In genomic region chr11:120513436-120514315, GRCh38 we compare ENCODE assay signal across 21 cellular contexts. TPM values are rescaled to one million over a fixed set of nuclear protein-coding genes. Genes with fewer than 3 reads are reported as not detected.
A peak's percentile ranks its signal among the peaks of the same experiment; 100 is the strongest.
DNase-seq lines count a peak whose midpoint lies in the region; ATAC-seq and TF ChIP-seq lines count a peak whose summit lies in the region.
"Had no signal": no experiment of that assay in that cellular context is flagged by ENCODE, and none has a peak within 500 bp of the region (broad histone marks: within the 10 kb centered on the region; RNA-seq: fewer than 3 reads in every experiment).

No MANE protein-coding gene starts in this region.

- peak overlapping the region; percentile 11 to 54 (median 43) for H3K27ac Mint-ChIP-seq in brain
- H3K27ac Mint-ChIP-seq in mesothelial cell of epicardium = no peak overlapping the region
- H3K27ac Mint-ChIP-seq: T-helper 2 cell treated with Interferon-gamma antibody and Interleukin-4, amounts not matched to agents 5 μg/mL and 100 μg/mL, for 36 hours had no signal

- no peaks in the 10 kb centered on the region for H3K9me2 ChIP-seq in hepatocyte (replicated peaks; ENCODE audit: insufficient read depth)

- no peak overlapping the region for H3K27ac ChIP-seq in hepatocyte
- H3K27ac ChIP-seq: adrenal gland, colonic mucosa, GM23248, HL-60, thyroid gland, WERI-Rb-1 had no signal

- no peak for TF ChIP-seq CTCF in brain (conservative IDR thresholded peaks at IDR 0.05)
- TF ChIP-seq CTCF in mesothelial cell of epicardium (IDR thresholded peaks at IDR 0.05; ENCODE audit: unreplicated experiment) = no peak
- TF ChIP-seq CTCF in hepatocyte (IDR thresholded peaks at IDR 0.05; ENCODE audit: poor library complexity) = no peak

- H3K36me3 Mint-ChIP-seq in brain (no peaks in the 10 kb centered on the region), mesothelial cell of epicardium (no peaks in the 10 kb centered on the region)

- H3K27me3 Mint-ChIP-seq in brain (peaks cover 21% of the 10 kb centered on the region), mesothelial cell of epicardium (ENCODE audit: low read depth) (peaks cover 66% of the 10 kb centered on the region)

- peaks cover 53% of the 10 kb centered on the region for H3K4me1 Mint-ChIP-seq in brain
- H3K4me1 Mint-ChIP-seq in mesothelial cell of epicardium = peaks cover 25% of the 10 kb centered on the region

- no peaks in the 10 kb centered on the region for H4K20me1 ChIP-seq in hepatocyte (ENCODE audit: insufficient read depth, poor library complexity, severe bottlenecking)

- H3K4me3 ChIP-seq in H7 (ENCODE audit: insufficient read depth, low read depth, low read length) (no peak overlapping the region), hepatocyte (no peak overlapping the region)
- H3K4me3 ChIP-seq: adrenal gland, colonic mucosa, GM23248, smooth muscle cell, thyroid gland had no signal

- no peak overlapping the region for H2AFZ ChIP-seq in hepatocyte
- H2AFZ ChIP-seq: GM23248 had no signal

- H3K4me3 Mint-ChIP-seq in brain = peak overlapping the region; percentile 65 to 80 (median 74)
- peak overlapping the region; percentile 60 for H3K4me3 Mint-ChIP-seq in mesothelial cell of epicardium

- no peaks in the 10 kb centered on the region for H3K9me3 ChIP-seq in hepatocyte (ENCODE audit: low read depth)
- H3K9me3 ChIP-seq: adrenal gland, colonic mucosa, thyroid gland had no signal

- no peaks in the 10 kb centered on the region for H3K36me3 ChIP-seq in H7 (replicated peaks; ENCODE audit: control insufficient read depth, insufficient read depth, low read length)
- no peaks in the 10 kb centered on the region for H3K36me3 ChIP-seq in hepatocyte (replicated peaks; ENCODE audit: insufficient read depth, low read depth)
- H3K36me3 ChIP-seq: adrenal gland, colonic mucosa, thyroid gland, WERI-Rb-1 had no signal

- intact Hi-C loops in sciatic nerve (cut with DNase I) = loop anchor here (5.0 to 10.0 kb wide), 4 partner anchors 169 to 601 kb away; no protein-coding TSS in a partner anchor

- no peaks in the 10 kb centered on the region for H3K79me2 ChIP-seq in hepatocyte

- peaks cover 21% of the 10 kb centered on the region for H3K4me1 ChIP-seq in hepatocyte (ENCODE audit: insufficient read depth)
- H3K4me1 ChIP-seq: adrenal gland, colonic mucosa had no signal

- H3K27me3 ChIP-seq in H7 (ENCODE audit: control insufficient read depth, insufficient read depth, low read length) (peaks cover 10% of the 10 kb centered on the region), hepatocyte (peaks cover 50% of the 10 kb centered on the region)
- H3K27me3 ChIP-seq: adrenal gland, thyroid gland had no signal

- DNase-seq in H7 (peak; percentile 62), mesothelial cell of epicardium (ENCODE audit: low spot score in 2 of 2, unreplicated experiment in 2 of 2) (no peak), sciatic nerve (ENCODE audit: low spot score) (peak; percentile 51), hepatocyte (ENCODE audit: low spot score) (no peak), HPDE6-E6E7 (ENCODE audit: extremely low spot score) (no peak)
- DNase-seq: activated gamma-delta T cell treated with Interleukin-2 at 50 U/mL for 16 hours; colonic mucosa; COR-L47; GM23248; kidney; stimulated activated CD4-positive, alpha-beta T cell treated with anti-CD3 and anti-CD28 coated beads, Interleukin-2, amount 100 ng/mL, for 48 hours; stimulated activated naive CD4-positive, alpha-beta T cell treated with Interleukin-2 at 50 U/mL for 16 hours; thyroid gland; WERI-Rb-1 had no signal

- H3K9me3 Mint-ChIP-seq in brain (peaks cover 0 to 3% (median 0%) of the 10 kb centered on the region in 5 experiments), mesothelial cell of epicardium (no peaks in the 10 kb centered on the region)
- H3K9me3 Mint-ChIP-seq: T-helper 2 cell treated with Interferon-gamma antibody and Interleukin-4, amounts not matched to agents 5 μg/mL and 100 μg/mL, for 36 hours had no signal

- H3K4me2 ChIP-seq in hepatocyte = no peak overlapping the region
- H3K4me2 ChIP-seq: smooth muscle cell had no signal

- 85% methylated on average over 19 of the region's 19 CpGs for WGBS in hepatocyte (ENCODE audit: low lambda C conversion rate, missing lambda C conversion rate)

- no peak for ATAC-seq in sciatic nerve
- no peak for ATAC-seq in HG03196 (IDR thresholded peaks at IDR 0.05; ENCODE audit: unreplicated experiment)

RNA-seq across cellular contexts. Expression of gene GRIK4, which starts 2.1 kb away (rescaled TPM):
- total RNA-seq in H7 (2014; rRNA removed; shearing (Covaris generic)) = 1.0 TPM in 2 replicates
- polyA plus RNA-seq in brain (ENCODE audit: insufficient read depth, low read depth, low replicate concordance) = 2.4 TPM
- total RNA-seq in mesothelial cell of epicardium = 1.5 to 2.2 TPM (median 1.8 TPM) in 3 replicates
- 0.27 TPM for total RNA-seq in sciatic nerve
- 1.5 and 1.6 TPM in 2 replicates for total RNA-seq in hepatocyte
- 0.95 and 2.3 TPM in 2 replicates for polyA plus RNA-seq in hepatocyte
- total RNA-seq: GM23248, NCI-H460, smooth muscle cell had no signal
- polyA plus RNA-seq: GM23248, smooth muscle cell had no signal

Comparison
In these comparisons a context has a peak if more than half of its experiments do, and no peak if none do; other contexts are left out.
1. DNase-seq: peak in H7 (single experiment) and sciatic nerve (single experiment); none in mesothelial cell of epicardium (0 of 2), hepatocyte (single experiment) and HPDE6-E6E7 (single experiment).